In genomic region chr15:60328852-60329443, GRCh38 we compare ENCODE assay signal across 9 cellular contexts.
DNase-seq lines count a peak whose midpoint lies in the region; ATAC-seq, FAIRE-seq and TF ChIP-seq lines count a peak whose summit lies in the region.
"Had no signal": no experiment of that assay in that cellular context is flagged by ENCODE, and none has a peak within 500 bp of the region (broad histone marks: within the 10 kb centered on the region; RNA-seq: fewer than 3 reads in every experiment).

No MANE protein-coding gene starts in this region.

- no peak overlapping the region for H3K4me3 ChIP-seq in HL-60 (replicated peaks; ENCODE audit: insufficient read depth, low read length)

- H3K27ac ChIP-seq in HL-60 (replicated peaks), result no peak overlapping the region

- peaks cover 2% of the 10 kb centered on the region for H3K4me1 Mint-ChIP-seq in activated CD4-positive, alpha-beta memory T cell treated with anti-CD3 and anti-CD28 coated beads for 36 hours (ENCODE audit: low read depth)

- no peaks in the 10 kb centered on the region for H3K36me3 Mint-ChIP-seq in activated CD4-positive, alpha-beta memory T cell treated with anti-CD3 and anti-CD28 coated beads for 36 hours
- H3K36me3 Mint-ChIP-seq: naive thymus-derived CD4-positive, alpha-beta T cell had no signal

- POLR2A ChIA-PET in activated CD4-positive, alpha-beta memory T cell treated with anti-CD3 and anti-CD28 coated beads for 36 hours (lab: Charles Lee), result no interaction called here

- intact Hi-C loops in activated CD4-positive, alpha-beta memory T cell treated with anti-CD3 and anti-CD28 coated beads for 36 hours (cut with micrococcal nuclease), result loop anchor here (1.0 to 10.0 kb wide), 2 partner anchors 144 to 603 kb away; no protein-coding TSS in a partner anchor

- FAIRE-seq in islet of Langerhans (lab: Jason Lieb, UNC), result peak; percentile 70
- no peak for FAIRE-seq in urothelium cell line (lab: Jason Lieb, UNC)

- CTCF ChIA-PET in activated CD4-positive, alpha-beta memory T cell treated with anti-CD3 and anti-CD28 coated beads for 36 hours (lab: Charles Lee), result interaction anchor here (0.6 to 5.3 kb wide), 26 partner anchors 8 to 643 kb away, joined by 3 to 97 read pairs (median 4); partner anchors contain the start of gene BNIP2

- peak; percentile 48 for TF ChIP-seq CTCF in HL-60 (IDR thresholded peaks at IDR 0.05; ENCODE audit: insufficient read depth, low read length)

- DNase-seq in DMS114 treated with DMSO at 0.1 percent for 48 hours (lab: John Stamatoyannopoulos, UW; ENCODE audit: unreplicated experiment), result peak; percentile 36
- DNase-seq in HL-60 (ENCODE audit: low read depth in 1 of 2, low spot score in 1 of 2), result no peak
- DNase-seq in activated CD4-positive, alpha-beta memory T cell treated with anti-CD3 and anti-CD28 coated beads for 36 hours, result peak; percentile 43
- peak; percentile 52 for DNase-seq in urothelium cell line (ENCODE audit: low spot score)

- H3K27me3 Mint-ChIP-seq in activated CD4-positive, alpha-beta memory T cell treated with anti-CD3 and anti-CD28 coated beads for 36 hours, result peaks cover 29% of the 10 kb centered on the region

- no peak for ATAC-seq in HG03139 (IDR thresholded peaks at IDR 0.05; ENCODE audit: unreplicated experiment)
- no peak for ATAC-seq in HG02970 (IDR thresholded peaks at IDR 0.05; ENCODE audit: low FRiP score, unreplicated experiment)
- ATAC-seq: naive thymus-derived CD4-positive, alpha-beta T cell had no signal

- H3K27ac Mint-ChIP-seq in activated CD4-positive, alpha-beta memory T cell treated with anti-CD3 and anti-CD28 coated beads for 36 hours, result no peak overlapping the region
- H3K27ac Mint-ChIP-seq: naive thymus-derived CD4-positive, alpha-beta T cell; T-helper 1 cell treated with Interleukin-12 subunit alpha and Interleukin-12 subunit beta and Interleukin-4 antibody, amounts not matched to agents 30 μg/mL and 1 μg/mL, for 36 hours had no signal

- H3K27me3 ChIP-seq in HL-60 (ENCODE audit: insufficient read depth, poor library complexity, severe bottlenecking), result peaks cover 3% of the 10 kb centered on the region

- no peak overlapping the region for H3K4me3 Mint-ChIP-seq in activated CD4-positive, alpha-beta memory T cell treated with anti-CD3 and anti-CD28 coated beads for 36 hours
- H3K4me3 Mint-ChIP-seq: naive thymus-derived CD4-positive, alpha-beta T cell; T-helper 1 cell treated with Interleukin-12 subunit alpha and Interleukin-12 subunit beta and Interleukin-4 antibody, amounts not matched to agents 30 μg/mL and 1 μg/mL, for 36 hours had no signal

- H3K9me3 Mint-ChIP-seq in activated CD4-positive, alpha-beta memory T cell treated with anti-CD3 and anti-CD28 coated beads for 36 hours, result no peaks in the 10 kb centered on the region
- H3K9me3 Mint-ChIP-seq: T-helper 1 cell treated with Interleukin-12 subunit alpha and Interleukin-12 subunit beta and Interleukin-4 antibody, amounts not matched to agents 30 μg/mL and 1 μg/mL, for 36 hours had no signal

Comparison
In these comparisons a context has a peak if more than half of its experiments do, and no peak if none do; other contexts are left out.
1. DNase-seq: peak in DMS114 treated with DMSO at 0.1 percent for 48 hours (single experiment), activated CD4-positive, alpha-beta memory T cell treated with anti-CD3 and anti-CD28 coated beads for 36 hours (single experiment) and urothelium cell line (single experiment); none in HL-60 (0 of 2).